In the genomic region with DNA sequence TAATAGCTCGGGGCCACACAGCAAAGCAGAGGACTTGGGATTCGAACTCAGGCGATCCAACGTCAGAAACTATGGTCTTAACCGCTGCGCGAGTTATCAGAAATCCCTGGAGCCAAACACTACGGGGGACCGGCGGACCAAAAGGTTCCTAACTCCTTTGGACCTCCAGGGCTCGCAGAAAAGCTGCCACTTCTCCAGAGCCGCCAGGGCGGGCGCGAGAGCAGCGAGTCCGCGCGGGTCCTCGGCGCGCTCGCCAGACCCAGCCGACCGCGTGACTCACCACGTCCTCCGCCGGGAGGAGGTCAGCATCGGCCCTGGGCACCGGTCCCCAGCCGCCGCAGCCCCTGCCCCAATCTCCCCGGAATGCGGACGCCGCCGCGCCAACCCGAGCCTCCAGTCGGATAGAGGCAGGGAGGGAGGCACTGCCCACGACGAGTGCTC, we compare ENCODE assay signal across 1 cellular context.
TF ChIP-seq lines count a peak whose summit lies in the region.

No MANE protein-coding gene starts in this region.

TF ChIP-seq in GM23338, 12 proteins besides CTCF, POLR2A, EP300 and RAD21 (continued from another document):
- TF ChIP-seq REST (IDR thresholded peaks at IDR 0.05; ENCODE audit: unreplicated experiment) (no peak), EZH2 (IDR thresholded peaks at IDR 0.05; ENCODE audit: low read depth, unreplicated experiment) (peak; percentile 89), ZNF331 (CRISPR knock-in tag; IDR thresholded peaks at IDR 0.05; ENCODE audit: low read depth) (no peak), ZNF114 (CRISPR knock-in tag; IDR thresholded peaks at IDR 0.05) (no peak), JUNB (IDR thresholded peaks at IDR 0.05; ENCODE audit: unreplicated experiment) (no peak), STAT1 (IDR thresholded peaks at IDR 0.05; ENCODE audit: unreplicated experiment) (no peak), EZH2phosphoT487 (IDR thresholded peaks at IDR 0.05; ENCODE audit: unreplicated experiment) (peak; percentile 91), NANOG (IDR thresholded peaks at IDR 0.05; ENCODE audit: borderline replicate concordance) (no peak)
- TF ChIP-seq, protein P1, sequence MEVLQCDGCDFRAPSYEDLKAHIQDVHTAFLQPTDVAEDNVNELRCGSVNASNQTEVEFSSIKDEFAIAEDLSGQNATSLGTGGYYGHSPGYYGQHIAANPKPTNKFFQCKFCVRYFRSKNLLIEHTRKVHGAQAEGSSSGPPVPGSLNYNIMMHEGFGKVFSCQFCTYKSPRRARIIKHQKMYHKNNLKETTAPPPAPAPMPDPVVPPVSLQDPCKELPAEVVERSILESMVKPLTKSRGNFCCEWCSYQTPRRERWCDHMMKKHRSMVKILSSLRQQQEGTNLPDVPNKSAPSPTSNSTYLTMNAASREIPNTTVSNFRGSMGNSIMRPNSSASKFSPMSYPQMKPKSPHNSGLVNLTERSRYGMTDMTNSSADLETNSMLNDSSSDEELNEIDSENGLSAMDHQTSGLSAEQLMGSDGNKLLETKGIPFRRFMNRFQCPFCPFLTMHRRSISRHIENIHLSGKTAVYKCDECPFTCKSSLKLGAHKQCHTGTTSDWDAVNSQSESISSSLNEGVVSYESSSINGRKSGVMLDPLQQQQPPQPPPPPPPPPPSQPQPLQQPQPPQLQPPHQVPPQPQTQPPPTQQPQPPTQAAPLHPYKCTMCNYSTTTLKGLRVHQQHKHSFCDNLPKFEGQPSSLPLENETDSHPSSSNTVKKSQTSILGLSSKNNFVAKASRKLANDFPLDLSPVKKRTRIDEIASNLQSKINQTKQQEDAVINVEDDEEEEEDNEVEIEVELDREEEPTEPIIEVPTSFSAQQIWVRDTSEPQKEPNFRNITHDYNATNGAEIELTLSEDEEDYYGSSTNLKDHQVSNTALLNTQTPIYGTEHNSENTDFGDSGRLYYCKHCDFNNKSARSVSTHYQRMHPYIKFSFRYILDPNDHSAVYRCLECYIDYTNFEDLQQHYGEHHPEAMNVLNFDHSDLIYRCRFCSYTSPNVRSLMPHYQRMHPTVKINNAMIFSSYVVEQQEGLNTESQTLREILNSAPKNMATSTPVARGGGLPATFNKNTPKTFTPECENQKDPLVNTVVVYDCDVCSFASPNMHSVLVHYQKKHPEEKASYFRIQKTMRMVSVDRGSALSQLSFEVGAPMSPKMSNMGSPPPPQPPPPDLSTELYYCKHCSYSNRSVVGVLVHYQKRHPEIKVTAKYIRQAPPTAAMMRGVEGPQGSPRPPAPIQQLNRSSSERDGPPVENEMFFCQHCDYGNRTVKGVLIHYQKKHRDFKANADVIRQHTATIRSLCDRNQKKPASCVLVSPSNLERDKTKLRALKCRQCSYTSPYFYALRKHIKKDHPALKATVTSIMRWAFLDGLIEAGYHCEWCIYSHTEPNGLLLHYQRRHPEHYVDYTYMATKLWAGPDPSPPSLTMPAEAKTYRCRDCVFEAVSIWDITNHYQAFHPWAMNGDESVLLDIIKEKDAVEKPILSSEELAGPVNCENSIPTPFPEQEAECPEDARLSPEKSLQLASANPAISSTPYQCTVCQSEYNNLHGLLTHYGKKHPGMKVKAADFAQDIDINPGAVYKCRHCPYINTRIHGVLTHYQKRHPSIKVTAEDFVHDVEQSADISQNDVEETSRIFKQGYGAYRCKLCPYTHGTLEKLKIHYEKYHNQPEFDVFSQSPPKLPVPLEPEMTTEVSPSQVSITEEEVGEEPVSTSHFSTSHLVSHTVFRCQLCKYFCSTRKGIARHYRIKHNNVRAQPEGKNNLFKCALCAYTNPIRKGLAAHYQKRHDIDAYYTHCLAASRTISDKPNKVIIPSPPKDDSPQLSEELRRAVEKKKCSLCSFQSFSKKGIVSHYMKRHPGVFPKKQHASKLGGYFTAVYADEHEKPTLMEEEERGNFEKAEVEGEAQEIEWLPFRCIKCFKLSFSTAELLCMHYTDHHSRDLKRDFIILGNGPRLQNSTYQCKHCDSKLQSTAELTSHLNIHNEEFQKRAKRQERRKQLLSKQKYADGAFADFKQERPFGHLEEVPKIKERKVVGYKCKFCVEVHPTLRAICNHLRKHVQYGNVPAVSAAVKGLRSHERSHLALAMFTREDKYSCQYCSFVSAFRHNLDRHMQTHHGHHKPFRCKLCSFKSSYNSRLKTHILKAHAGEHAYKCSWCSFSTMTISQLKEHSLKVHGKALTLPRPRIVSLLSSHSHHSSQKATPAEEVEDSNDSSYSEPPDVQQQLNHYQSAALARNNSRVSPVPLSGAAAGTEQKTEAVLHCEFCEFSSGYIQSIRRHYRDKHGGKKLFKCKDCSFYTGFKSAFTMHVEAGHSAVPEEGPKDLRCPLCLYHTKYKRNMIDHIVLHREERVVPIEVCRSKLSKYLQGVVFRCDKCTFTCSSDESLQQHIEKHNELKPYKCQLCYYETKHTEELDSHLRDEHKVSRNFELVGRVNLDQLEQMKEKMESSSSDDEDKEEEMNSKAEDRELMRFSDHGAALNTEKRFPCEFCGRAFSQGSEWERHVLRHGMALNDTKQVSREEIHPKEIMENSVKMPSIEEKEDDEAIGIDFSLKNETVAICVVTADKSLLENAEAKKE (CRISPR knock-in tag; IDR thresholded peaks at IDR 0.05): no peak
